1 cellular context compared by ENCODE assay signal in the genomic region with DNA sequence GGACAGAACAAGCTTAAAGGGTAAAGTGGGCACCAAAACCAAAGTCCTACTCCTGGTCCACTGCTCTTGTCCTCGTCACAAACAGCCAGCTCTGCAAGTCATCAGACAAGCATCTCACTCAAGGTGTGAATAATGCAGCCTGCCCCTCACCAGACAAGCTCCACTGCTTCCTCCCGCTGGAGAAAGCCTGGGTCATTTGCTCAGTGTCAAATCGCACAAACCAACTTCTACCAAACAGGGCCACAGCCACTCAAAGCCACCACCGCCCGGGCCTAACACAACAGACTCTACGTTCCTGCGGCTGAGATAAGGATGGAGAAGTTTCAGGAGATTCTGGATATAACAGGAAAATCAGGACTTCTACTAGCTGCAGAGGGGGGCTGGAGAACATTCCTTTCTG.
TF ChIP-seq lines count a peak whose summit lies in the region.

No MANE protein-coding gene starts in this region.

TF ChIP-seq in GM12878, 131 proteins besides CTCF, POLR2A, EP300 and RAD21:
- no peak for TF ChIP-seq RCOR1 (conservative IDR thresholded peaks at IDR 0.05; ENCODE audit: low read depth, low read length)
- TF ChIP-seq, protein P1, sequence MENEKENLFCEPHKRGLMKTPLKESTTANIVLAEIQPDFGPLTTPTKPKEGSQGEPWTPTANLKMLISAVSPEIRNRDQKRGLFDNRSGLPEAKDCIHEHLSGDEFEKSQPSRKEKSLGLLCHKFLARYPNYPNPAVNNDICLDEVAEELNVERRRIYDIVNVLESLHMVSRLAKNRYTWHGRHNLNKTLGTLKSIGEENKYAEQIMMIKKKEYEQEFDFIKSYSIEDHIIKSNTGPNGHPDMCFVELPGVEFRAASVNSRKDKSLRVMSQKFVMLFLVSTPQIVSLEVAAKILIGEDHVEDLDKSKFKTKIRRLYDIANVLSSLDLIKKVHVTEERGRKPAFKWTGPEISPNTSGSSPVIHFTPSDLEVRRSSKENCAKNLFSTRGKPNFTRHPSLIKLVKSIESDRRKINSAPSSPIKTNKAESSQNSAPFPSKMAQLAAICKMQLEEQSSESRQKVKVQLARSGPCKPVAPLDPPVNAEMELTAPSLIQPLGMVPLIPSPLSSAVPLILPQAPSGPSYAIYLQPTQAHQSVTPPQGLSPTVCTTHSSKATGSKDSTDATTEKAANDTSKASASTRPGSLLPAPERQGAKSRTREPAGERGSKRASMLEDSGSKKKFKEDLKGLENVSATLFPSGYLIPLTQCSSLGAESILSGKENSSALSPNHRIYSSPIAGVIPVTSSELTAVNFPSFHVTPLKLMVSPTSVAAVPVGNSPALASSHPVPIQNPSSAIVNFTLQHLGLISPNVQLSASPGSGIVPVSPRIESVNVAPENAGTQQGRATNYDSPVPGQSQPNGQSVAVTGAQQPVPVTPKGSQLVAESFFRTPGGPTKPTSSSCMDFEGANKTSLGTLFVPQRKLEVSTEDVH (IDR thresholded peaks at IDR 0.05; ENCODE audit: low read depth, partially characterized antibody): no peak
- TF ChIP-seq POLR2AphosphoS2 (IDR thresholded peaks at IDR 0.05; ENCODE audit: low read depth, low read length): no peak
- no peak for TF ChIP-seq ZNF217 (IDR thresholded peaks at IDR 0.05)
- TF ChIP-seq SUZ12 (IDR thresholded peaks at IDR 0.05; ENCODE audit: unreplicated experiment): no peak
- TF ChIP-seq MLLT1 (IDR thresholded peaks at IDR 0.05): no peak
- TF ChIP-seq TCF3 (IDR thresholded peaks at IDR 0.05; ENCODE audit: borderline replicate concordance, insufficient read depth, low read depth, low read length): no peak
- no peak for TF ChIP-seq BCL3 (IDR thresholded peaks at IDR 0.05; ENCODE audit: borderline replicate concordance, insufficient read depth, low read depth, low read length, poor library complexity, severe bottlenecking)
- TF ChIP-seq ESRRA (IDR thresholded peaks at IDR 0.05; ENCODE audit: low read length): no peak
- TF ChIP-seq MXI1 (IDR thresholded peaks at IDR 0.05; ENCODE audit: low read depth, low read length): no peak
- TF ChIP-seq SMC3 (IDR thresholded peaks at IDR 0.05; ENCODE audit: borderline replicate concordance, low read length): no peak
- TF ChIP-seq, protein P2, sequence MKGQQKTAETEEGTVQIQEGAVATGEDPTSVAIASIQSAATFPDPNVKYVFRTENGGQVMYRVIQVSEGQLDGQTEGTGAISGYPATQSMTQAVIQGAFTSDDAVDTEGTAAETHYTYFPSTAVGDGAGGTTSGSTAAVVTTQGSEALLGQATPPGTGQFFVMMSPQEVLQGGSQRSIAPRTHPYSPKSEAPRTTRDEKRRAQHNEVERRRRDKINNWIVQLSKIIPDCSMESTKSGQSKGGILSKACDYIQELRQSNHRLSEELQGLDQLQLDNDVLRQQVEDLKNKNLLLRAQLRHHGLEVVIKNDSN (IDR thresholded peaks at IDR 0.05; ENCODE audit: borderline replicate concordance, extremely low read length, insufficient read depth, low read depth, low read length): no peak
- TF ChIP-seq HSF1 (IDR thresholded peaks at IDR 0.05; ENCODE audit: low read depth, low read length): no peak
